ENCODE assay signal across 10 cellular contexts in the genomic region with DNA sequence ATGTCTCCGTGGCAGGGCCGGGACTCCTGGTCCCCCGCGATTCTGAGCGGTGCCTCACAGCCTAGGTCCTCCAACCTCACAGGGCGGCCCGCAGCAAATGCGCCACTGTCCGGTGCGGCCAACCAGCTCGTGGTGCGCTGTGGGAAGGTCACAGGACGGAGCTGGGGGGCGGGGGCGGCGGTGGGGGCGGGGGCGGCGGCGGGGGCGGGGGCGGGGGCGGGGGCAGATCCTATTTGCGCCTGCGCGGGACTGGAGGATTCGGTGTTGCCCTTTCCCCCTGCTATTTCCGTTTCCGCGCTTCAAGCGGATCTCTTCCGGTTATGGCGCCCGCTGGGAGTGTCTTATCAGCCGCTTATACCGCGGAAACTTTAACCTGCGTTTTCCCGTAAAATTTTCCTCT.
DNase-seq lines count a peak whose midpoint lies in the region; ATAC-seq and TF ChIP-seq lines count a peak whose summit lies in the region.
"Had no signal": no experiment of that assay in that cellular context is flagged by ENCODE, and none has a peak within 500 bp of the region (broad histone marks: within the 10 kb centered on the region; RNA-seq: fewer than 3 reads in every experiment).

No MANE protein-coding gene starts in this region.

- H3K9ac ChIP-seq in GM23248 (no peak overlapping the region), Karpas-422 (ENCODE audit: low read length) (no peak overlapping the region)

- no peaks in the 10 kb centered on the region for H3K9me3 ChIP-seq in GM23248 (ENCODE audit: low read depth)
- peaks cover 0 to 9% (median 0%) of the 10 kb centered on the region in 12 donors for H3K9me3 ChIP-seq in heart left ventricle
- peaks cover 4% of the 10 kb centered on the region for H3K9me3 ChIP-seq in psoas muscle
- H3K9me3 ChIP-seq in left lung: peaks cover 0 to 35% of the 10 kb centered on the region in 2 donors
- no peaks in the 10 kb centered on the region for H3K9me3 ChIP-seq in Karpas-422 (ENCODE audit: low read length)
- H3K9me3 ChIP-seq in A673 (ENCODE audit: low read depth, low read length, poor library complexity, severe bottlenecking): peaks cover 16% of the 10 kb centered on the region

- POLR2A ChIA-PET in activated CD8-positive, alpha-beta T cell treated with anti-CD3 and anti-CD28 coated beads, Interleukin-2, amount 10 ng/mL, durations not matched to agents 7 days and 5 days (lab: Charles Lee): no interaction called here
- POLR2A ChIA-PET in A673 (lab: Charles Lee; ENCODE audit: low non-redundant PET): no interaction called here

- no TSS peak for BruUV-seq in A673 (replicated peaks; lab: Mats Ljungman, UMichigan)

- DNase-seq in GM23248: peak; percentile 39
- peak; percentile 37 for DNase-seq in activated CD8-positive, alpha-beta T cell treated with anti-CD3 and anti-CD28 coated beads, Interleukin-2, amount 10 ng/mL, durations not matched to agents 7 days and 5 days
- DNase-seq in heart left ventricle: peak; percentile 37 to 68 (median 57)
- DNase-seq in psoas muscle: peak; percentile 17 to 60
- DNase-seq in left lung: no peak
- DNase-seq in Karpas-422: no peak
- no peak for DNase-seq in stimulated activated naive CD4-positive, alpha-beta T cell treated with Interleukin-2 at 50 U/mL for 16 hours (lab: John Stamatoyannopoulos, UW)
- no peak for DNase-seq in A673 (ENCODE audit: low spot score)

- H4K20me1 ChIP-seq in GM23248 (ENCODE audit: insufficient read depth) (no peaks in the 10 kb centered on the region), Karpas-422 (ENCODE audit: insufficient read depth, low read depth, low read length) (no peaks in the 10 kb centered on the region)

- no peak overlapping the region for H3K27ac Mint-ChIP-seq in activated CD8-positive, alpha-beta T cell treated with anti-CD3 and anti-CD28 coated beads, Interleukin-2, amount 10 ng/mL, durations not matched to agents 7 days and 5 days

- 43 to 58% methylated on average over 21 to 38 of the region's 39 CpGs for WGBS in GM23248 (ENCODE audit: low coverage in 1 of 2, low lambda C conversion rate in 2 of 2, missing lambda C conversion rate in 2 of 2), 2 experiments
- WGBS in heart left ventricle, 4 donors: 25 to 38% (median 29%) methylated on average over 21 to 39 of the region's 39 CpGs
- 42 to 49% (median 42%) methylated on average over 21 to 35 of the region's 39 CpGs for WGBS in psoas muscle, 3 donors

- H3K9me3 Mint-ChIP-seq in activated CD8-positive, alpha-beta T cell treated with anti-CD3 and anti-CD28 coated beads, Interleukin-2, amount 10 ng/mL, durations not matched to agents 7 days and 5 days (ENCODE audit: insufficient read depth): peaks cover 24% of the 10 kb centered on the region

- in situ Hi-C loops in GM23248 (cut with MboI): no loop called here

- H3K27ac ChIP-seq in GM23248: no peak overlapping the region
- H3K27ac ChIP-seq in heart left ventricle: peak overlapping the region in 8 of 12 donors; percentile 32 to 72 (median 57)
- H3K27ac ChIP-seq in psoas muscle: no peak overlapping the region
- H3K27ac ChIP-seq in left lung: no peak overlapping the region
- no peak overlapping the region for H3K27ac ChIP-seq in Karpas-422 (ENCODE audit: low read length)
- no peak overlapping the region for H3K27ac ChIP-seq in A673 (ENCODE audit: low read depth, low read length, poor library complexity, severe bottlenecking)
- H3K27ac ChIP-seq: epithelial cell of prostate, RWPE1 had no signal

- no peaks in the 10 kb centered on the region for H3K4me1 Mint-ChIP-seq in activated CD8-positive, alpha-beta T cell treated with anti-CD3 and anti-CD28 coated beads, Interleukin-2, amount 10 ng/mL, durations not matched to agents 7 days and 5 days (ENCODE audit: low read depth)

- H3K9me2 ChIP-seq in GM23248 (ENCODE audit: insufficient read depth) (no peaks in the 10 kb centered on the region), Karpas-422 (replicated peaks; ENCODE audit: insufficient read depth, low read length) (no peaks in the 10 kb centered on the region)

- H3K4me2 ChIP-seq in GM23248 (ENCODE audit: unreplicated experiment): peak overlapping the region; percentile 35
- H3K4me2 ChIP-seq in Karpas-422 (ENCODE audit: low read depth, low read length, poor library complexity, severe bottlenecking): no peak overlapping the region

- H2AFZ ChIP-seq in GM23248 (peak overlapping the region; percentile 77), Karpas-422 (ENCODE audit: low read length) (no peak overlapping the region)

- no peak overlapping the region for H3K4me3 Mint-ChIP-seq in activated CD8-positive, alpha-beta T cell treated with anti-CD3 and anti-CD28 coated beads, Interleukin-2, amount 10 ng/mL, durations not matched to agents 7 days and 5 days

- H3K79me2 ChIP-seq in GM23248 (ENCODE audit: insufficient read depth): no peaks in the 10 kb centered on the region
- no peaks in the 10 kb centered on the region for H3K79me2 ChIP-seq in Karpas-422 (ENCODE audit: low read length)

- no peak for TF ChIP-seq POLR2A in heart left ventricle (IDR thresholded peaks at IDR 0.05)

- H3F3A ChIP-seq in GM23248 (ENCODE audit: insufficient read depth): no peaks in the 10 kb centered on the region

- CTCF ChIA-PET in activated CD8-positive, alpha-beta T cell treated with anti-CD3 and anti-CD28 coated beads, Interleukin-2, amount 10 ng/mL, durations not matched to agents 7 days and 5 days (lab: Charles Lee): no interaction called here
- CTCF ChIA-PET in A673 (lab: Charles Lee): no interaction called here

- no peak for ATAC-seq in activated CD8-positive, alpha-beta T cell treated with anti-CD3 and anti-CD28 coated beads, Interleukin-2, amount 10 ng/mL, durations not matched to agents 7 days and 5 days
- peak; percentile 83 to 90 (median 86) for ATAC-seq in heart left ventricle
- ATAC-seq in psoas muscle: peak in 3 of 4 donors; percentile 53 to 63 (median 58)
- ATAC-seq in left lung: no peak

- H3K36me3 ChIP-seq in GM23248 (ENCODE audit: low read depth) (no peaks in the 10 kb centered on the region), heart left ventricle (no peaks in the 10 kb centered on the region), psoas muscle (ENCODE audit: insufficient read depth in 1 of 2, low read depth in 1 of 2) (no peaks in the 10 kb centered on the region), left lung (no peaks in the 10 kb centered on the region), Karpas-422 (ENCODE audit: insufficient read depth, low read length) (no peaks in the 10 kb centered on the region), A673 (ENCODE audit: insufficient read depth, low read length, poor library complexity, severe bottlenecking) (no peaks in the 10 kb centered on the region)

- no peak for TF ChIP-seq CTCF in heart left ventricle (IDR thresholded peaks at IDR 0.05)
- TF ChIP-seq CTCF in psoas muscle (IDR thresholded peaks at IDR 0.05): no peak
- TF ChIP-seq CTCF in left lung (IDR thresholded peaks at IDR 0.05): no peak
- no peak for TF ChIP-seq CTCF in A673 (conservative IDR thresholded peaks at IDR 0.05; ENCODE audit: low read depth, low read length)

- intact Hi-C loops in heart left ventricle (cut with DNase I) (loop anchor here in 2 of 10 donors (10.0 kb wide), 2 partner anchors 83 to 1203 kb away; a partner anchor contains a TSS), psoas muscle (cut with DNase I) (no loop called here), left lung (cut with DNase I) (no loop called here), A673 (cut with micrococcal nuclease; ENCODE audit: unreplicated experiment) (no loop called here)

- peak overlapping the region; percentile 65 for H3K4me3 ChIP-seq in GM23248
- H3K4me3 ChIP-seq in heart left ventricle: peak overlapping the region in 10 of 12 donors; percentile 25 to 56 (median 40)
- peak overlapping the region; percentile 51 for H3K4me3 ChIP-seq in psoas muscle
- no peak overlapping the region for H3K4me3 ChIP-seq in left lung
- H3K4me3 ChIP-seq in Karpas-422 (ENCODE audit: low read length): no peak overlapping the region
- no peak overlapping the region for H3K4me3 ChIP-seq in A673 (ENCODE audit: low read depth, low read length, poor library complexity, severe bottlenecking)

- no peaks in the 10 kb centered on the region for H3K27me3 ChIP-seq in GM23248 (replicated peaks; ENCODE audit: insufficient read depth)
- H3K27me3 ChIP-seq in heart left ventricle: no peaks in the 10 kb centered on the region
- H3K27me3 ChIP-seq in psoas muscle (ENCODE audit: insufficient read depth in 3 of 3, low read length in 2 of 3): no peaks in the 10 kb centered on the region
- H3K27me3 ChIP-seq in left lung: peaks cover 0 to 7% of the 10 kb centered on the region in 2 donors
- no peaks in the 10 kb centered on the region for H3K27me3 ChIP-seq in Karpas-422 (ENCODE audit: low read length)
- no peaks in the 10 kb centered on the region for H3K27me3 ChIP-seq in A673 (replicated peaks; ENCODE audit: insufficient read depth, low read depth, low read length, poor library complexity)

- no peaks in the 10 kb centered on the region for H3K27me3 Mint-ChIP-seq in activated CD8-positive, alpha-beta T cell treated with anti-CD3 and anti-CD28 coated beads, Interleukin-2, amount 10 ng/mL, durations not matched to agents 7 days and 5 days (ENCODE audit: low read depth)

- peaks cover 2% of the 10 kb centered on the region for H3K36me3 Mint-ChIP-seq in activated CD8-positive, alpha-beta T cell treated with anti-CD3 and anti-CD28 coated beads, Interleukin-2, amount 10 ng/mL, durations not matched to agents 7 days and 5 days (ENCODE audit: low read depth)

- H3K4me1 ChIP-seq in GM23248 (ENCODE audit: insufficient read depth) (no peaks in the 10 kb centered on the region), heart left ventricle (no peaks in the 10 kb centered on the region), psoas muscle (no peaks in the 10 kb centered on the region), left lung (no peaks in the 10 kb centered on the region), Karpas-422 (ENCODE audit: low read length) (no peaks in the 10 kb centered on the region), A673 (ENCODE audit: insufficient read depth, low read length, poor library complexity, severe bottlenecking) (no peaks in the 10 kb centered on the region)

Comparison
In these comparisons a context has a peak if more than half of its experiments do, and no peak if none do; other contexts are left out.
1. DNase-seq: peak in GM23248 (single experiment), activated CD8-positive, alpha-beta T cell treated with anti-CD3 and anti-CD28 coated beads, Interleukin-2, amount 10 ng/mL, durations not matched to agents 7 days and 5 days (single experiment), heart left ventricle (5 of 5) and psoas muscle (2 of 2); none in left lung (0 of 2), Karpas-422 (single experiment), stimulated activated naive CD4-positive, alpha-beta T cell treated with Interleukin-2 at 50 U/mL for 16 hours (single experiment) and A673 (single experiment).
2. H3K27ac ChIP-seq: peak in heart left ventricle (8 of 12); none in GM23248 (single experiment), psoas muscle (single experiment), left lung (0 of 2), Karpas-422 (single experiment) and A673 (single experiment).
3. H3K4me3 ChIP-seq: peak in GM23248 (single experiment), heart left ventricle (10 of 12) and psoas muscle (single experiment); none in left lung (0 of 2), Karpas-422 (single experiment) and A673 (single experiment).
4. ATAC-seq: peak in heart left ventricle (4 of 4) and psoas muscle (3 of 4); none in activated CD8-positive, alpha-beta T cell treated with anti-CD3 and anti-CD28 coated beads, Interleukin-2, amount 10 ng/mL, durations not matched to agents 7 days and 5 days (single experiment) and left lung (single experiment).